Comparison of ENCODE assay signal across 9 cellular contexts in the genomic region with DNA sequence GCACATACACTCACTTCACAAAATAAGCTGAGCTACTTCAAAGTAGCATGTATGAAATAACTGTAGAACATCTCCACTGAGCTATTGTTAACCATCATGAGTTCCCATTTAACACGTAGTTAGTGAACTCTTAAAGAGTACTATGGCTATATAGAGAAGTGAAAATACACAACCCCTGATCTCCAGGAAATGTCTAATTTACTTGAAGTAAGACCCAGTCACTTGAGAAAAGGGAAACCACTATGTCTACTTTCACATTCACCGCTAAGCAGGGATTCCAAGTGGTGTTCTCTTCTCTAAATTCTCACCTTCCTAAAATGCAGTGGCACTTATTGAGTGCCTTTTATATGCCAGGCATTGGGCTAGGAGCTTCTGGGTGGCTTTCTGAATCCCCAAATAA. TPM values are rescaled to one million over a fixed set of nuclear protein-coding genes. Genes with fewer than 3 reads are reported as not detected.
DNase-seq lines count a peak whose midpoint lies in the region; ATAC-seq and TF ChIP-seq lines count a peak whose summit lies in the region.
"Had no signal": no experiment of that assay in that cellular context is flagged by ENCODE, and none has a peak within 500 bp of the region (broad histone marks: within the 10 kb centered on the region; RNA-seq: fewer than 3 reads in every experiment).

No MANE protein-coding gene starts in this region.

- no peak overlapping the region for H3K18ac ChIP-seq in mesenchymal stem cell (ENCODE audit: low read depth in 1 of 2, low read length in 2 of 2)

- no peak for TF ChIP-seq EP300 in ovary (IDR thresholded peaks at IDR 0.05)

- peaks cover 12% of the 10 kb centered on the region for H3F3A ChIP-seq in MM.1S (ENCODE audit: insufficient read depth, low read length)

- H3K36me3 ChIP-seq in MM.1S (replicated peaks; ENCODE audit: insufficient read depth, low read length) (no peaks in the 10 kb centered on the region), mesenchymal stem cell (ENCODE audit: control insufficient read depth in 1 of 2, insufficient read depth in 2 of 2, low read depth in 1 of 2, low read length in 2 of 2) (peaks cover 22 to 54% of the 10 kb centered on the region in 2 experiments), ovary (no peaks in the 10 kb centered on the region)

- H4K91ac ChIP-seq in mesenchymal stem cell (ENCODE audit: low read length), result no peak overlapping the region

- H3K9ac ChIP-seq in MM.1S (ENCODE audit: low read length), result no peak overlapping the region
- peak overlapping the region; percentile 33 for H3K9ac ChIP-seq in mesenchymal stem cell (ENCODE audit: low read length)

- H3K4me1 ChIP-seq in MM.1S (ENCODE audit: low read length) (peaks cover 17% of the 10 kb centered on the region), mesenchymal stem cell (ENCODE audit: control insufficient read depth, insufficient read depth, low read depth, low read length) (no peaks in the 10 kb centered on the region), ovary (ENCODE audit: insufficient read depth) (no peaks in the 10 kb centered on the region)

- intact Hi-C loops in ovary (cut with DNase I), result loop anchor here in 1 of 4 donors (5.0 to 10.0 kb wide), 2 partner anchors 132 to 354 kb away; a partner anchor contains a TSS

- H3K79me1 ChIP-seq in mesenchymal stem cell (replicated peaks; ENCODE audit: low read length, poor library complexity, severe bottlenecking), result peaks cover 1% of the 10 kb centered on the region

- no peak for TF ChIP-seq CTCF in MM.1S (IDR thresholded peaks at IDR 0.05; ENCODE audit: low read length)
- TF ChIP-seq CTCF in ovary (IDR thresholded peaks at IDR 0.05), result no peak

- DNase-seq in MM.1S (peak; percentile 76), mesenchymal stem cell (no peak), ovary (no peak), amygdala (lab: John Stamatoyannopoulos, UW) (no peak), DMS114 treated with DMSO at 0.1 percent for 48 hours (lab: John Stamatoyannopoulos, UW; ENCODE audit: unreplicated experiment) (no peak)
- DNase-seq in stimulated activated naive CD4-positive, alpha-beta T cell (lab: John Stamatoyannopoulos, UW), result no peak
- DNase-seq: head of caudate nucleus had no signal

- H3K27ac ChIP-seq in MM.1S (ENCODE audit: low read length) (no peak overlapping the region), mesenchymal stem cell (ENCODE audit: low read length, poor library complexity, severe bottlenecking) (no peak overlapping the region), ovary (no peak overlapping the region)

- H3K4ac ChIP-seq in mesenchymal stem cell (ENCODE audit: low read depth in 1 of 2, low read length in 2 of 2), result no peak overlapping the region

- no peak overlapping the region for H2AK5ac ChIP-seq in mesenchymal stem cell (ENCODE audit: low read length, severe bottlenecking)

- H2BK15ac ChIP-seq in mesenchymal stem cell (ENCODE audit: low read depth, poor library complexity, severe bottlenecking), result no peak overlapping the region

- H3K4me3 ChIP-seq in MM.1S (ENCODE audit: low read length) (no peak overlapping the region), mesenchymal stem cell (ENCODE audit: insufficient read depth in 1 of 2, low read depth in 1 of 2, low read length in 2 of 2) (no peak overlapping the region), ovary (no peak overlapping the region)

- WGBS in mesenchymal stem cell, result 100% methylated on average over 1 of the region's 2 CpGs
- WGBS in ovary, 3 donors, result 79 to 93% (median 88%) methylated on average over 2 of the region's 2 CpGs

- no peak overlapping the region for H3K14ac ChIP-seq in mesenchymal stem cell (ENCODE audit: low read length in 2 of 2)

- no peaks in the 10 kb centered on the region for H3K9me3 ChIP-seq in MM.1S (replicated peaks; ENCODE audit: insufficient read depth, low read length)
- no peaks in the 10 kb centered on the region for H3K9me3 ChIP-seq in mesenchymal stem cell (ENCODE audit: control insufficient read depth, low read length)
- H3K9me3 ChIP-seq in ovary, result no peaks in the 10 kb centered on the region

- no peak overlapping the region for H3K23ac ChIP-seq in mesenchymal stem cell (ENCODE audit: low read length in 2 of 2)

- no peak overlapping the region for H2BK5ac ChIP-seq in mesenchymal stem cell (ENCODE audit: low read depth, low read length, poor library complexity, severe bottlenecking)

- H4K8ac ChIP-seq in mesenchymal stem cell (ENCODE audit: low read length), result no peak overlapping the region

- no peaks in the 10 kb centered on the region for H3K79me2 ChIP-seq in MM.1S (ENCODE audit: low read length)

- no peaks in the 10 kb centered on the region for H3K27me3 ChIP-seq in MM.1S (replicated peaks; ENCODE audit: insufficient read depth, low read length)
- H3K27me3 ChIP-seq in mesenchymal stem cell (ENCODE audit: control insufficient read depth in 1 of 2, insufficient read depth in 1 of 2, low read length in 2 of 2), result no peaks in the 10 kb centered on the region
- no peaks in the 10 kb centered on the region for H3K27me3 ChIP-seq in ovary

- peak overlapping the region; percentile 28; the same call in 1 of the 2 replicates for H3K4me2 ChIP-seq in MM.1S (ENCODE audit: low read depth, low read length)
- no peak overlapping the region for H3K4me2 ChIP-seq in mesenchymal stem cell (ENCODE audit: low read length, poor library complexity, severe bottlenecking)

- ATAC-seq in GM18861 (IDR thresholded peaks at IDR 0.05; ENCODE audit: unreplicated experiment) (peak; percentile 93), GM21786 (IDR thresholded peaks at IDR 0.05; ENCODE audit: unreplicated experiment) (peak; percentile 89)

- H4K20me1 ChIP-seq in MM.1S (ENCODE audit: insufficient read depth, low read length), result no peaks in the 10 kb centered on the region

- no peak for TF ChIP-seq POLR2A in ovary (IDR thresholded peaks at IDR 0.05)

- H3K9me2 ChIP-seq in MM.1S (replicated peaks; ENCODE audit: insufficient read depth, low read length), result no peaks in the 10 kb centered on the region

- no peak overlapping the region for H2AFZ ChIP-seq in MM.1S (ENCODE audit: low read length)
- no peak overlapping the region for H2AFZ ChIP-seq in mesenchymal stem cell (ENCODE audit: low read depth, low read length)

- no peak overlapping the region for H2BK120ac ChIP-seq in mesenchymal stem cell (ENCODE audit: low read depth, low read length)

- no peak overlapping the region for H2BK12ac ChIP-seq in mesenchymal stem cell (ENCODE audit: low read length in 2 of 2)

RNA-seq across cellular contexts. Expression of a gene that starts 35.0 kb away (rescaled TPM):
- polyA plus RNA-seq in mesenchymal stem cell (2013, experiment 1 of 2), result 0.37 TPM
- 0.47 TPM for polyA plus RNA-seq in mesenchymal stem cell (2013, experiment 2 of 2)
- 1 to 10 TPM; 1.9 to 6.1 (median 3.6) TPM for total RNA-seq in ovary
- 1 to 10 TPM; 1.9 to 2.8 TPM for polyA plus RNA-seq in ovary

RNA-seq across cellular contexts. Expression of a gene that starts 44.9 kb away (rescaled TPM):
- polyA plus RNA-seq in mesenchymal stem cell (2013, experiment 1 of 2), result 9.2 TPM
- polyA plus RNA-seq in mesenchymal stem cell (2013, experiment 2 of 2), result 9.0 TPM
- 10 to 100 TPM; 11.3 to 22.7 (median 19.7) TPM for total RNA-seq in ovary
- 10 to 100 TPM; 13.4 to 15.1 TPM for polyA plus RNA-seq in ovary

RNA-seq across cellular contexts. Expression of a gene that starts 45.0 kb away (rescaled TPM):
- 16.3 TPM for polyA plus RNA-seq in mesenchymal stem cell (2013, experiment 1 of 2)
- 15.8 TPM for polyA plus RNA-seq in mesenchymal stem cell (2013, experiment 2 of 2)
- total RNA-seq in ovary, result 10 to 100 TPM; 19.8 to 40.3 (median 30.2) TPM
- 10 to 100 TPM; 24.5 to 44.1 TPM for polyA plus RNA-seq in ovary
